Comparison of ENCODE assay signal across 9 cellular contexts in the genomic region with DNA sequence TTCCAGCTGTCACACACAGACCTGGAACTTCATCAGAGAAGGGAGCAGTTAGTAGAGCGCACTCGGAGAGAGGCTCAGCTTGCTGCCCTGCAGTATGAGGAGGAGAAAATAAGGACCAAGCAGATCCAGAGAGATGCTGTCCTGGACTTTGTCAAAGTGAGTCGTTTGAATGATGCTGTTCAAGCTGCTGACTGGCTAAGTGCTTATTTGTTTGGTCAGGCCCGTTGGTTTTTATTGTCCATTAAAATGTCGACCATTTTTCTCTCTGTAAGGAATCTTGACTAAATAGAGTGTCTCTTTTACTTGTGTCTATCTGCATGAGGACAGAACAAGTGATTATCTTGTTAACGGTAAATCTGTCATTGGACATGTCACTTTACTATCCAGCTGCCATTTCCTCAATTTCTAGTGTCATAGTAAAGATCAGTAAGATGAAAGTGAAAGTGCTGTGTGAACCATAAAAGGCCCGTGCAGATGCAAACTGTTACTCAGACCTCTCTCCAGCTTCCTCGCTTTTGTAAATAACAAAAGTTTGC. TPM values are rescaled to one million over a fixed set of nuclear protein-coding genes. Genes with fewer than 3 reads are reported as not detected.
DNase-seq lines count a peak whose midpoint lies in the region; ATAC-seq, FAIRE-seq and TF ChIP-seq lines count a peak whose summit lies in the region.
"Had no signal": no experiment of that assay in that cellular context is flagged by ENCODE, and none has a peak within 500 bp of the region (broad histone marks: within the 10 kb centered on the region; RNA-seq: fewer than 3 reads in every experiment).

No MANE protein-coding gene starts in this region.

- no peaks in the 10 kb centered on the region for H3K9me1 ChIP-seq in endothelial cell of umbilical vein (replicated peaks; ENCODE audit: control insufficient read depth, extremely low read depth, insufficient read depth, low read length)

- ATAC-seq in HG02973 (IDR thresholded peaks at IDR 0.05; ENCODE audit: unreplicated experiment) (peak; percentile 71), Panc1 (peak; percentile 55), GM19397 (IDR thresholded peaks at IDR 0.05; ENCODE audit: unreplicated experiment) (no peak)
- peak; percentile 93 for ATAC-seq in stimulated activated naive CD8-positive, alpha-beta T cell treated with anti-CD3 and anti-CD28 coated beads, Interleukin-15, Interleukin-2, amounts not matched to agents 100 U/mL and 50 U/mL, for 24 hours

- BruUV-seq in Panc1 (replicated peaks; lab: Mats Ljungman, UMichigan) (no TSS peak), endothelial cell of umbilical vein (replicated peaks; lab: Mats Ljungman, UMichigan) (no TSS peak)

- CTCF ChIA-PET in Panc1 (lab: Charles Lee), result interaction anchor here (0.6 to 0.8 kb wide), 2 partner anchors 28 to 818 kb away, joined by 3 to 5 read pairs; no protein-coding TSS in a partner anchor
- CTCF ChIA-PET in endothelial cell of umbilical vein (lab: Charles Lee), result interaction anchor here (0.8 to 1.0 kb wide), 2 partner anchors 8 to 249 kb away, joined by 3 read pairs; no protein-coding TSS in a partner anchor

- H3K4me2 ChIP-seq in endothelial cell of umbilical vein (ENCODE audit: insufficient read depth, low read length), result peak overlapping the region; percentile 75

- peaks cover 30% of the 10 kb centered on the region for H3K36me3 ChIP-seq in Panc1 (ENCODE audit: control insufficient read depth, insufficient read depth, low read length)
- H3K36me3 ChIP-seq in endothelial cell of umbilical vein (ENCODE audit: control insufficient read depth in 2 of 2, extremely low read depth in 1 of 2, insufficient read depth in 2 of 2, low read length in 2 of 2), result peaks cover 8 to 19% of the 10 kb centered on the region in 2 experiments

- no peaks in the 10 kb centered on the region for H3K9me3 ChIP-seq in Panc1 (ENCODE audit: control insufficient read depth, insufficient read depth, low read depth, low read length)
- H3K9me3 ChIP-seq in endothelial cell of umbilical vein (replicated peaks; ENCODE audit: control insufficient read depth, insufficient read depth, low read length), result no peaks in the 10 kb centered on the region

- POLR2A ChIA-PET in Panc1 (lab: Charles Lee), result no interaction called here
- POLR2A ChIA-PET in endothelial cell of umbilical vein (lab: Charles Lee), result no interaction called here

- in situ Hi-C loops in Panc1 (cut with HindIII; ENCODE audit: low pct_unique_long_range_greater_than_20kb, low sequenced_read_pairs), result no loop called here
- in situ Hi-C loops in ACHN (cut with HindIII; ENCODE audit: low pct_ligation_motif_present, low pct_unique_long_range_greater_than_20kb, low sequenced_read_pairs), result no loop called here

- H3K79me2 ChIP-seq in endothelial cell of umbilical vein (ENCODE audit: control insufficient read depth, insufficient read depth, low read length), result no peaks in the 10 kb centered on the region

- DNase-seq in stimulated activated CD4-positive, alpha-beta T cell treated with anti-CD3 and anti-CD28 coated beads, Interleukin-4, amount 100 ng/mL, for 24 hours, result peak; percentile 22
- DNase-seq in stimulated activated CD4-positive, alpha-beta T cell treated with anti-CD3 and anti-CD28 coated beads, Interleukin-12 subunit alpha, Interleukin-12 subunit beta, amount 100 ng/mL, for 4 hours, result no peak
- DNase-seq in Panc1 (ENCODE audit: low read depth, low spot score) (no peak), endothelial cell of umbilical vein (ENCODE audit: low read depth, low spot score) (peak; percentile 61), ACHN (no peak)
- no peak for DNase-seq in stimulated activated naive CD8-positive, alpha-beta T cell treated with anti-CD3 and anti-CD28 coated beads, Interleukin-15, Interleukin-2, amounts not matched to agents 100 U/mL and 50 U/mL, for 24 hours

- TF ChIP-seq CTCF in Panc1 (IDR thresholded peaks at IDR 0.05) (no peak), endothelial cell of umbilical vein (IDR thresholded peaks at IDR 0.05; ENCODE audit: extremely low read depth in 1 of 2, insufficient read depth in 1 of 2, low read depth in 1 of 2, low read length in 2 of 2) (no peak)

- TF ChIP-seq POLR2A in endothelial cell of umbilical vein (IDR thresholded peaks at IDR 0.05; ENCODE audit: low read depth, low read length), result no peak

- no peak overlapping the region for H2AFZ ChIP-seq in endothelial cell of umbilical vein (ENCODE audit: low read depth, low read length)

- H3K4me1 ChIP-seq in Panc1 (ENCODE audit: control insufficient read depth, insufficient read depth, low read length) (peaks cover 14% of the 10 kb centered on the region), endothelial cell of umbilical vein (ENCODE audit: control insufficient read depth, extremely low read depth, insufficient read depth, low read length) (peaks cover 5% of the 10 kb centered on the region)

- H3K27me3 ChIP-seq in Panc1 (ENCODE audit: control insufficient read depth, insufficient read depth, low read length) (no peaks in the 10 kb centered on the region), endothelial cell of umbilical vein (ENCODE audit: control insufficient read depth in 2 of 2, insufficient read depth in 2 of 2, low read length in 2 of 2) (no peaks in the 10 kb centered on the region)
- H3K27me3 ChIP-seq: cardiac muscle cell had no signal

- FAIRE-seq in endothelial cell of umbilical vein (lab: Jason Lieb, UNC), result no peak

- peak overlapping the region; percentile 48 for H3K27ac ChIP-seq in Panc1 (ENCODE audit: low read length)
- no peak overlapping the region for H3K27ac ChIP-seq in endothelial cell of umbilical vein (ENCODE audit: insufficient read depth, low read depth, low read length)
- H3K27ac ChIP-seq: cardiac muscle cell had no signal

- intact Hi-C loops in Panc1 (cut with micrococcal nuclease; ENCODE audit: unreplicated experiment) (no loop called here), endothelial cell of umbilical vein (cut with micrococcal nuclease) (no loop called here)

- H3K4me3 ChIP-seq in Panc1 (ENCODE audit: low read depth in 2 of 2, low read length in 2 of 2), result no peak overlapping the region
- peak overlapping the region in 2 of 3 experiments; percentile 5 to 13 for H3K4me3 ChIP-seq in endothelial cell of umbilical vein (replicated peaks in 1 of 3; ENCODE audit: insufficient read depth in 1 of 3, low read depth in 1 of 3, low read length in 3 of 3)
- H3K4me3 ChIP-seq: cardiac muscle cell had no signal

- dilution Hi-C loops in endothelial cell of umbilical vein (cut with MboI; ENCODE audit: extremely low pct_ligation_motif_present, low sequenced_read_pairs), result no loop called here

- no peak overlapping the region for H3K9ac ChIP-seq in endothelial cell of umbilical vein (replicated peaks; ENCODE audit: extremely low read depth, insufficient read depth, low read length)

- no peaks in the 10 kb centered on the region for H4K20me1 ChIP-seq in endothelial cell of umbilical vein (replicated peaks; ENCODE audit: control insufficient read depth, extremely low read depth, insufficient read depth, low read length)

TF ChIP-seq in endothelial cell of umbilical vein, 7 proteins besides CTCF, POLR2A, EP300 and RAD21:
- TF ChIP-seq EZH2 (IDR thresholded peaks at IDR 0.05; ENCODE audit: borderline replicate concordance, low read depth, low read length, severe bottlenecking) (no peak), GATA2 (IDR thresholded peaks at IDR 0.05; ENCODE audit: insufficient read depth, insufficient read length, low read depth, low read length) (no peak), POLR2AphosphoS5 (IDR thresholded peaks at IDR 0.05; ENCODE audit: insufficient read depth, low read depth, low read length) (no peak), JUN (IDR thresholded peaks at IDR 0.05; ENCODE audit: borderline replicate concordance, insufficient read depth, insufficient read length, low read depth) (no peak), FOS (IDR thresholded peaks at IDR 0.05; ENCODE audit: borderline replicate concordance, insufficient read depth, low read length) (no peak), MYC (IDR thresholded peaks at IDR 0.05; ENCODE audit: low read depth, low read length) (no peak)
- TF ChIP-seq, protein P1, sequence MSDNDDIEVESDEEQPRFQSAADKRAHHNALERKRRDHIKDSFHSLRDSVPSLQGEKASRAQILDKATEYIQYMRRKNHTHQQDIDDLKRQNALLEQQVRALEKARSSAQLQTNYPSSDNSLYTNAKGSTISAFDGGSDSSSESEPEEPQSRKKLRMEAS (IDR thresholded peaks at IDR 0.05; ENCODE audit: insufficient read depth, insufficient read length), result no peak

RNA-seq across cellular contexts. Expression of gene LRCH3, which starts 56.9 kb away (rescaled TPM):
- total RNA-seq in Panc1 (2021; ENCODE audit: unreplicated experiment), result 75.8 TPM
- 26.9 TPM for polyA plus RNA-seq in Panc1 (2012; ENCODE audit: insufficient read length)
- 60.3 and 71.2 TPM in 2 replicates for total RNA-seq in endothelial cell of umbilical vein
- 43.9 and 52.5 TPM in 2 replicates for polyA plus RNA-seq in endothelial cell of umbilical vein
- 49.2 and 56.8 TPM in 2 replicates for polyA plus RNA-seq in endothelial cell of umbilical vein (2011; cell fraction: cytosol; rRNA removed)
- 91.5 and 125 TPM in 2 replicates for polyA plus RNA-seq in endothelial cell of umbilical vein (2011; cell fraction: nucleus; rRNA removed)
- polyA plus RNA-seq in endothelial cell of umbilical vein (2012), result 22.3 and 37.0 TPM in 2 replicates
- polyA minus RNA-seq in endothelial cell of umbilical vein, result 104 and 112 TPM in 2 replicates
- 30.7 TPM for polyA minus RNA-seq in endothelial cell of umbilical vein (2011; cell fraction: cytosol; rRNA and poly(A)+ RNA removed)
- 93.0 and 163 TPM in 2 replicates for polyA minus RNA-seq in endothelial cell of umbilical vein (2011; cell fraction: nucleus; rRNA and poly(A)+ RNA removed)

Comparison
In these comparisons a context has a peak if more than half of its experiments do, and no peak if none do; other contexts are left out.
1. DNase-seq: peak in stimulated activated CD4-positive, alpha-beta T cell treated with anti-CD3 and anti-CD28 coated beads, Interleukin-4, amount 100 ng/mL, for 24 hours (single experiment) and endothelial cell of umbilical vein (single experiment); none in stimulated activated CD4-positive, alpha-beta T cell treated with anti-CD3 and anti-CD28 coated beads, Interleukin-12 subunit alpha, Interleukin-12 subunit beta, amount 100 ng/mL, for 4 hours (single experiment), Panc1 (single experiment), stimulated activated naive CD8-positive, alpha-beta T cell treated with anti-CD3 and anti-CD28 coated beads, Interleukin-15, Interleukin-2, amounts not matched to agents 100 U/mL and 50 U/mL, for 24 hours (single experiment) and ACHN (single experiment).
2. H3K4me3 ChIP-seq: peak in endothelial cell of umbilical vein (2 of 3); none in Panc1 (0 of 2).